ENCODE assay signal across 13 cellular contexts in genomic region chr1:95640746-95641145, GRCh38.
A peak's percentile ranks its signal among the peaks of the same experiment; 100 is the strongest.
DNase-seq lines count a peak whose midpoint lies in the region; ATAC-seq, FAIRE-seq and TF ChIP-seq lines count a peak whose summit lies in the region.
"Had no signal": no experiment of that assay in that cellular context is flagged by ENCODE, and none has a peak within 500 bp of the region (broad histone marks: within the 10 kb centered on the region; RNA-seq: fewer than 3 reads in every experiment).

No MANE protein-coding gene starts in this region.

- H3K4me3 ChIP-seq in left ventricle myocardium inferior (no peak overlapping the region), epithelial cell of esophagus (ENCODE audit: low read length) (no peak overlapping the region)
- H3K4me3 ChIP-seq: SJSA1 had no signal

- DNase-seq in left cardiac atrium (peak; percentile 23), left ventricle myocardium inferior (no peak), RPMI8226 (peak; percentile 2), epithelial cell of esophagus (ENCODE audit: low read depth) (peak; percentile 34), ureter (ENCODE audit: low spot score) (no peak), urothelium cell line (ENCODE audit: low spot score) (no peak), RWPE1 (ENCODE audit: low spot score) (no peak)
- DNase-seq: activated T-cell treated with anti-CD3 and anti-CD28 coated beads, Interleukin-2, amount 50 U/mL, for 48 hours; Karpas-422 had no signal

- FAIRE-seq in urothelium cell line (lab: Jason Lieb, UNC), result no peak
- FAIRE-seq: GM12892 had no signal

- H3K27me3 ChIP-seq in left ventricle myocardium inferior (ENCODE audit: low read depth), result no peaks in the 10 kb centered on the region
- H3K27me3 ChIP-seq: SJSA1 had no signal

- H3K9me3 ChIP-seq in left ventricle myocardium inferior (replicated peaks), result no peaks in the 10 kb centered on the region
- H3K9me3 ChIP-seq: SJSA1 had no signal

- H3K27ac ChIP-seq in left ventricle myocardium inferior (replicated peaks) (no peak overlapping the region), RWPE1 (no peak overlapping the region)
- H3K27ac ChIP-seq: SJSA1 had no signal

- intact Hi-C loops in left cardiac atrium (cut with DNase I) (no loop called here), left ventricle myocardium inferior (cut with micrococcal nuclease) (no loop called here)

- POLR2A ChIA-PET in RWPE1 (lab: Yijun Ruan, JAX; ENCODE audit: low non-redundant PET), result no interaction called here

- no peak for ATAC-seq in left cardiac atrium
- no peak for ATAC-seq in GM18907 (IDR thresholded peaks at IDR 0.05; ENCODE audit: unreplicated experiment)
- ATAC-seq: activated CD4-positive, CD25-positive, alpha-beta regulatory T cell treated with anti-CD3 and anti-CD28 coated beads, Interleukin-2, amount 50 U/mL, for 24 hours had no signal

- TF ChIP-seq CTCF in left ventricle myocardium inferior (IDR thresholded peaks at IDR 0.05; ENCODE audit: borderline replicate concordance) (no peak), epithelial cell of esophagus (IDR thresholded peaks at IDR 0.05; ENCODE audit: insufficient read depth, low read depth, low read length, missing control alignments) (no peak), RWPE1 (conservative IDR thresholded peaks at IDR 0.05; ENCODE audit: low read depth) (no peak)

- CTCF ChIA-PET in RWPE1 (lab: Yijun Ruan, JAX), result no interaction called here

- H3K4me1 ChIP-seq in left ventricle myocardium inferior, result no peaks in the 10 kb centered on the region
- H3K4me1 ChIP-seq: SJSA1 had no signal

- H3K36me3 ChIP-seq in left ventricle myocardium inferior, result no peaks in the 10 kb centered on the region
- H3K36me3 ChIP-seq: SJSA1 had no signal

Comparison
In these comparisons a context has a peak if more than half of its experiments do, and no peak if none do; other contexts are left out.
1. DNase-seq: peak in left cardiac atrium (single experiment), RPMI8226 (single experiment) and epithelial cell of esophagus (single experiment); none in left ventricle myocardium inferior (single experiment), ureter (single experiment), urothelium cell line (single experiment) and RWPE1 (single experiment).